ENCODE assay signal across 23 cellular contexts in genomic region chrX:70129811-70130210, GRCh38. TPM values are rescaled to one million over a fixed set of nuclear protein-coding genes. Genes with fewer than 3 reads are reported as not detected.
DNase-seq lines count a peak whose midpoint lies in the region; ATAC-seq, FAIRE-seq and TF ChIP-seq lines count a peak whose summit lies in the region.
"Had no signal": no experiment of that assay in that cellular context is flagged by ENCODE, and none has a peak within 500 bp of the region (broad histone marks: within the 10 kb centered on the region; RNA-seq: fewer than 3 reads in every experiment).

No MANE protein-coding gene starts in this region.

- BruUV-seq in HCT116 (replicated peaks; lab: Mats Ljungman, UMichigan): no TSS peak

- peaks cover 10% of the 10 kb centered on the region for H3K79me2 ChIP-seq in HCT116 (ENCODE audit: insufficient read depth, low read length)

- no peak for TF ChIP-seq EP300 in A549 (IDR thresholded peaks at IDR 0.05)

- H2AFZ ChIP-seq in HCT116 (ENCODE audit: low read depth, low read length, poor library complexity, severe bottlenecking): peak overlapping the region; percentile 74

- POLR2A ChIA-PET in A549 (lab: Yijun Ruan, JAX): no interaction called here
- POLR2A ChIA-PET in HCT116 (lab: Charles Lee): no interaction called here
- POLR2A ChIA-PET in RWPE1 (lab: Yijun Ruan, JAX; ENCODE audit: low non-redundant PET): no interaction called here

- no peaks in the 10 kb centered on the region for H3K9me3 Mint-ChIP-seq in activated naive CD8-positive, alpha-beta T cell treated with anti-CD3 and anti-CD28 coated beads, Interleukin-2, amount 50 U/mL, for 24 hours
- H3K9me3 Mint-ChIP-seq: activated CD4-positive, alpha-beta memory T cell treated with anti-CD3 and anti-CD28 coated beads for 36 hours; activated naive CD4-positive, alpha-beta T cell treated with anti-CD3 and anti-CD28 coated beads, Interleukin-2, amount 50 U/mL, for 24 hours; CD4-positive, alpha-beta memory T cell; T-cell had no signal

- WGBS in A549 (ENCODE audit: missing lambda C conversion rate): 0% methylated on average over 1 of the region's 1 CpG

- H3K27me3 ChIP-seq in HCT116 (ENCODE audit: insufficient read depth, low read length) (no peaks in the 10 kb centered on the region), foreskin keratinocyte (no peaks in the 10 kb centered on the region)
- H3K27me3 ChIP-seq: neutrophil, stomach, upper lobe of right lung had no signal

- FAIRE-seq in A549 (lab: Jason Lieb, UNC): no peak

- DNase-seq in A549 (ENCODE audit: low read depth in 1 of 2, low spot score in 1 of 2): peak in 1 of 2 experiments; percentile 21
- DNase-seq in HCT116 (ENCODE audit: low read depth, low spot score): no peak
- DNase-seq in RWPE1 (ENCODE audit: low spot score): peak; percentile 0
- DNase-seq in foreskin keratinocyte: peak; percentile 26 to 56
- no peak for DNase-seq in NOMO-1 (lab: John Stamatoyannopoulos, UW; ENCODE audit: unreplicated experiment in 2 of 2)
- no peak for DNase-seq in activated naive CD8-positive, alpha-beta T cell treated with anti-CD3 and anti-CD28 coated beads, Interleukin-2, amount 50 U/mL, for 24 hours
- DNase-seq in erythroblast (lab: John Stamatoyannopoulos, UW): no peak
- DNase-seq: activated CD4-positive, alpha-beta memory T cell treated with anti-CD3 and anti-CD28 coated beads for 36 hours; activated T-cell treated with anti-CD3 and anti-CD28 coated beads, Interleukin-2, amount 50 U/mL, for 48 hours; CD4-positive, alpha-beta memory T cell; KBM-7; NCI-H1105 treated with DMSO at 0.1 percent for 48 hours; right cardiac atrium; stomach; T-cell; upper lobe of right lung had no signal

- no peaks in the 10 kb centered on the region for H3K9me2 ChIP-seq in HCT116 (ENCODE audit: insufficient read depth)

- no peak overlapping the region for H3K9ac ChIP-seq in HCT116 (ENCODE audit: low read length)

- no peaks in the 10 kb centered on the region for H4K20me1 ChIP-seq in HCT116 (ENCODE audit: insufficient read depth)

- no peak overlapping the region for H3K27ac Mint-ChIP-seq in activated naive CD8-positive, alpha-beta T cell treated with anti-CD3 and anti-CD28 coated beads, Interleukin-2, amount 50 U/mL, for 24 hours
- H3K27ac Mint-ChIP-seq: activated CD4-positive, alpha-beta memory T cell treated with anti-CD3 and anti-CD28 coated beads for 36 hours; activated naive CD4-positive, alpha-beta T cell treated with anti-CD3 and anti-CD28 coated beads, Interleukin-2, amount 50 U/mL, for 24 hours; brain; CD4-positive, alpha-beta memory T cell; T-cell had no signal

- ATAC-seq in A549 (no peak), HCT116 (no peak), foreskin keratinocyte (peak; percentile 35), HG03571 (IDR thresholded peaks at IDR 0.05; ENCODE audit: unreplicated experiment) (no peak)
- ATAC-seq in activated naive CD8-positive, alpha-beta T cell treated with anti-CD3 and anti-CD28 coated beads, Interleukin-2, amount 50 U/mL, for 24 hours: no peak
- ATAC-seq: left lobe of liver, right cardiac atrium, T-cell, upper lobe of right lung had no signal

- H3K36me3 Mint-ChIP-seq in activated naive CD8-positive, alpha-beta T cell treated with anti-CD3 and anti-CD28 coated beads, Interleukin-2, amount 50 U/mL, for 24 hours (ENCODE audit: low read depth): peaks cover 2% of the 10 kb centered on the region
- H3K36me3 Mint-ChIP-seq: activated CD4-positive, alpha-beta memory T cell treated with anti-CD3 and anti-CD28 coated beads for 36 hours; activated naive CD4-positive, alpha-beta T cell treated with anti-CD3 and anti-CD28 coated beads, Interleukin-2, amount 50 U/mL, for 24 hours; brain; T-cell had no signal

- no peak for TF ChIP-seq CTCF in A549 (IDR thresholded peaks at IDR 0.05)
- TF ChIP-seq CTCF in HCT116 (IDR thresholded peaks at IDR 0.05 in 2 of 3, conservative IDR thresholded peaks at IDR 0.05 in 1 of 3; ENCODE audit: borderline replicate concordance in 1 of 3, insufficient read depth in 1 of 3, low read depth in 2 of 3, low read length in 2 of 3): no peak
- no peak for TF ChIP-seq CTCF in RWPE1 (conservative IDR thresholded peaks at IDR 0.05; ENCODE audit: low read depth)
- TF ChIP-seq CTCF in foreskin keratinocyte (conservative IDR thresholded peaks at IDR 0.05): peak; percentile 37

- H3K4me3 Mint-ChIP-seq in activated naive CD8-positive, alpha-beta T cell treated with anti-CD3 and anti-CD28 coated beads, Interleukin-2, amount 50 U/mL, for 24 hours: no peak overlapping the region
- H3K4me3 Mint-ChIP-seq: activated CD4-positive, alpha-beta memory T cell treated with anti-CD3 and anti-CD28 coated beads for 36 hours; activated naive CD4-positive, alpha-beta T cell treated with anti-CD3 and anti-CD28 coated beads, Interleukin-2, amount 50 U/mL, for 24 hours; CD4-positive, alpha-beta memory T cell; T-cell had no signal

- peak overlapping the region; percentile 36; the same call in 1 of the 3 replicates for H3K4me2 ChIP-seq in A549
- peak overlapping the region; percentile 40 for H3K4me2 ChIP-seq in HCT116 (ENCODE audit: low read length)

- H3K4me1 Mint-ChIP-seq in activated naive CD8-positive, alpha-beta T cell treated with anti-CD3 and anti-CD28 coated beads, Interleukin-2, amount 50 U/mL, for 24 hours: peaks cover 14% of the 10 kb centered on the region

- no peaks in the 10 kb centered on the region for H3K9me3 ChIP-seq in A549
- no peaks in the 10 kb centered on the region for H3K9me3 ChIP-seq in HCT116 (ENCODE audit: control insufficient read depth in 1 of 2, insufficient read depth in 1 of 2, low read depth in 1 of 2, low read length in 2 of 2)
- H3K9me3 ChIP-seq: neutrophil, upper lobe of right lung had no signal

- H3K27ac ChIP-seq in A549 (no peak overlapping the region), HCT116 (ENCODE audit: low read depth, low read length) (no peak overlapping the region), RWPE1 (no peak overlapping the region), foreskin keratinocyte (no peak overlapping the region)
- H3K27ac ChIP-seq: neutrophil, stomach, upper lobe of right lung had no signal

- no peaks in the 10 kb centered on the region for H3K27me3 Mint-ChIP-seq in activated naive CD8-positive, alpha-beta T cell treated with anti-CD3 and anti-CD28 coated beads, Interleukin-2, amount 50 U/mL, for 24 hours
- H3K27me3 Mint-ChIP-seq: activated CD4-positive, alpha-beta memory T cell treated with anti-CD3 and anti-CD28 coated beads for 36 hours; activated naive CD4-positive, alpha-beta T cell treated with anti-CD3 and anti-CD28 coated beads, Interleukin-2, amount 50 U/mL, for 24 hours; CD4-positive, alpha-beta memory T cell had no signal

- H3K4me1 ChIP-seq in A549 (peaks cover 11% of the 10 kb centered on the region; the same call in 2 of the 3 replicates), HCT116 (ENCODE audit: control insufficient read depth in 1 of 2, insufficient read depth in 2 of 2, low read length in 2 of 2) (peaks cover 8 to 30% of the 10 kb centered on the region in 2 experiments; a peak in 3 of 4 replicates), foreskin keratinocyte (peaks cover 7% of the 10 kb centered on the region)
- H3K4me1 ChIP-seq: upper lobe of right lung had no signal

- TF ChIP-seq RAD21 in A549 (conservative IDR thresholded peaks at IDR 0.05 in 1 of 2, IDR thresholded peaks at IDR 0.05 in 1 of 2) (no peak), HCT116 (IDR thresholded peaks at IDR 0.05; ENCODE audit: low read depth) (no peak)

- intact Hi-C loops in HCT116 (cut with micrococcal nuclease): loop anchor here (5.0 kb wide), 1 partner anchor 162 kb away; the partner anchor contains the start of gene KIF4A

- H3K4me3 ChIP-seq in A549 (no peak overlapping the region), HCT116 (replicated peaks in 1 of 2; ENCODE audit: low read depth in 1 of 2, low read length in 2 of 2) (no peak overlapping the region)
- H3K4me3 ChIP-seq: stomach, upper lobe of right lung had no signal

- RAD21 ChIA-PET in HCT116 (lab: Charles Lee; ENCODE audit: low non-redundant PET in 1 of 2, low total read pairs in 2 of 2, uncharacterized antibody in 2 of 2, unreplicated experiment in 2 of 2): no interaction called here

- TF ChIP-seq POLR2A in A549 (IDR thresholded peaks at IDR 0.05; ENCODE audit: low read length) (no peak), HCT116 (IDR thresholded peaks at IDR 0.05; ENCODE audit: borderline replicate concordance, extremely low read depth, insufficient read depth, insufficient read length) (no peak), erythroblast (IDR thresholded peaks at IDR 0.05; ENCODE audit: low read length) (no peak)

- H3K36me3 ChIP-seq in HCT116 (ENCODE audit: control insufficient read depth in 1 of 2, insufficient read depth in 2 of 2, low read length in 2 of 2): peaks cover 0 to 3% of the 10 kb centered on the region in 2 experiments; a peak in 1 of 4 replicates
- H3K36me3 ChIP-seq: neutrophil, stomach, upper lobe of right lung had no signal

- CTCF ChIA-PET in A549 (lab: Yijun Ruan, JAX): interaction anchor here (0.6 to 1.5 kb wide), 5 partner anchors 11 to 637 kb away, joined by 3 to 4 read pairs (median 3); no protein-coding TSS in a partner anchor
- CTCF ChIA-PET in HCT116 (lab: Charles Lee): interaction anchor here (0.8 to 0.9 kb wide), 2 partner anchors 32 to 627 kb away, joined by 3 read pairs; no protein-coding TSS in a partner anchor
- CTCF ChIA-PET in RWPE1 (lab: Yijun Ruan, JAX): no interaction called here

TF ChIP-seq in A549, 52 proteins besides CTCF, POLR2A, EP300 and RAD21 (continues in another document):
- TF ChIP-seq MAFK (IDR thresholded peaks at IDR 0.05; ENCODE audit: partially characterized antibody): no peak
- TF ChIP-seq MYC (IDR thresholded peaks at IDR 0.05; ENCODE audit: borderline replicate concordance, low read length): no peak

TF ChIP-seq in HCT116, 20 proteins besides CTCF, POLR2A, EP300 and RAD21 (continues in another document):
- peak; percentile 25; the same call in 1 of the 2 replicates for TF ChIP-seq SP1 (IDR thresholded peaks at IDR 0.05; ENCODE audit: low read depth)

RNA-seq across cellular contexts. Expression of gene IGBP1, which starts 3.4 kb away (rescaled TPM):
- 103 and 106 TPM in 2 replicates for polyA plus RNA-seq in A549 (2011; rRNA removed)
- polyA plus RNA-seq in A549 (2012; cell fraction: cytosol; rRNA removed): 42.7 and 49.5 TPM in 2 replicates
- 22.6 and 27.4 TPM in 2 replicates for polyA plus RNA-seq in A549 (2012; cell fraction: nucleus; rRNA removed)
- polyA plus RNA-seq in A549 (2017; fragmentation: RNase III; extraction: RNeasy Plus Mini Kit Qiagen cat#74134 plus additional on column Dnase treatment): 50.2 to 56.4 TPM (median 54.0 TPM) in 3 replicates
- 40.7 and 48.7 TPM in 2 replicates for polyA minus RNA-seq in A549 (2011; rRNA and poly(A)+ RNA removed)
- total RNA-seq in HCT116 (2021; ENCODE audit: unreplicated experiment): 50.7 TPM
- polyA plus RNA-seq in HCT116 (2012): 54.9 and 60.2 TPM in 2 replicates
- total RNA-seq in foreskin keratinocyte: 36.0 and 39.2 TPM in 2 replicates
- polyA plus RNA-seq in foreskin keratinocyte: 37.2 and 38.5 TPM in 2 replicates

RNA-seq across cellular contexts. Expression of gene DGAT2L6, which starts 47.5 kb away (rescaled TPM):
- polyA plus RNA-seq in A549 (2011; rRNA removed) (not detected in 2 replicates), A549 (2017; fragmentation: RNase III; extraction: RNeasy Plus Mini Kit Qiagen cat#74134 plus additional on column Dnase treatment) (not detected in 3 replicates), foreskin keratinocyte (not detected in 2 replicates)
- not detected in 2 replicates for polyA plus RNA-seq in A549 (2012; cell fraction: cytosol; rRNA removed)
- polyA plus RNA-seq in A549 (2012; cell fraction: nucleus; rRNA removed): not detected in 2 replicates
- polyA minus RNA-seq in A549 (2011; rRNA and poly(A)+ RNA removed): not detected in 2 replicates
- total RNA-seq in HCT116 (2021; ENCODE audit: unreplicated experiment) (not detected), foreskin keratinocyte (not detected in 2 replicates)
- not detected in 2 replicates for polyA plus RNA-seq in HCT116 (2012)
- total RNA-seq: activated CD4-positive, alpha-beta memory T cell treated with anti-CD3 and anti-CD28 coated beads for 36 hours; CD4-positive, alpha-beta memory T cell; dermis microvascular lymphatic vessel endothelial cell; left lobe of liver; mononuclear cell; right cardiac atrium; stomach; T-cell; upper lobe of right lung had no signal
- polyA plus RNA-seq: CD4-positive, alpha-beta memory T cell; right cardiac atrium; stomach had no signal

Comparison
In these comparisons a context has a peak if more than half of its experiments do, and no peak if none do; other contexts are left out.
1. DNase-seq: peak in RWPE1 (single experiment) and foreskin keratinocyte (2 of 2); none in HCT116 (single experiment), NOMO-1 (0 of 2), activated naive CD8-positive, alpha-beta T cell treated with anti-CD3 and anti-CD28 coated beads, Interleukin-2, amount 50 U/mL, for 24 hours (single experiment) and erythroblast (0 of 2).